In genomic region chr1:116151739-116152576, GRCh38 we compare ENCODE assay signal across 1 cellular context.
TF ChIP-seq lines count a peak whose summit lies in the region.

No MANE protein-coding gene starts in this region.

TF ChIP-seq in K562, 482 proteins besides CTCF, POLR2A, EP300 and RAD21 (continued from another document and continues in another):
- no peak for TF ChIP-seq ZBTB33 (CRISPR knock-in tag; IDR thresholded peaks at IDR 0.05)
- TF ChIP-seq ZNF324 (CRISPR knock-in tag; IDR thresholded peaks at IDR 0.05) = no peak
- no peak for TF ChIP-seq ZNF586 (CRISPR knock-in tag; conservative IDR thresholded peaks at IDR 0.05)
- TF ChIP-seq, protein P1, sequence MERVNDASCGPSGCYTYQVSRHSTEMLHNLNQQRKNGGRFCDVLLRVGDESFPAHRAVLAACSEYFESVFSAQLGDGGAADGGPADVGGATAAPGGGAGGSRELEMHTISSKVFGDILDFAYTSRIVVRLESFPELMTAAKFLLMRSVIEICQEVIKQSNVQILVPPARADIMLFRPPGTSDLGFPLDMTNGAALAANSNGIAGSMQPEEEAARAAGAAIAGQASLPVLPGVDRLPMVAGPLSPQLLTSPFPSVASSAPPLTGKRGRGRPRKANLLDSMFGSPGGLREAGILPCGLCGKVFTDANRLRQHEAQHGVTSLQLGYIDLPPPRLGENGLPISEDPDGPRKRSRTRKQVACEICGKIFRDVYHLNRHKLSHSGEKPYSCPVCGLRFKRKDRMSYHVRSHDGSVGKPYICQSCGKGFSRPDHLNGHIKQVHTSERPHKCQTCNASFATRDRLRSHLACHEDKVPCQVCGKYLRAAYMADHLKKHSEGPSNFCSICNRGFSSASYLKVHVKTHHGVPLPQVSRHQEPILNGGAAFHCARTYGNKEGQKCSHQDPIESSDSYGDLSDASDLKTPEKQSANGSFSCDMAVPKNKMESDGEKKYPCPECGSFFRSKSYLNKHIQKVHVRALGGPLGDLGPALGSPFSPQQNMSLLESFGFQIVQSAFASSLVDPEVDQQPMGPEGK (CRISPR knock-in tag; IDR thresholded peaks at IDR 0.05; ENCODE audit: borderline replicate concordance) = no peak
- TF ChIP-seq, protein P2, sequence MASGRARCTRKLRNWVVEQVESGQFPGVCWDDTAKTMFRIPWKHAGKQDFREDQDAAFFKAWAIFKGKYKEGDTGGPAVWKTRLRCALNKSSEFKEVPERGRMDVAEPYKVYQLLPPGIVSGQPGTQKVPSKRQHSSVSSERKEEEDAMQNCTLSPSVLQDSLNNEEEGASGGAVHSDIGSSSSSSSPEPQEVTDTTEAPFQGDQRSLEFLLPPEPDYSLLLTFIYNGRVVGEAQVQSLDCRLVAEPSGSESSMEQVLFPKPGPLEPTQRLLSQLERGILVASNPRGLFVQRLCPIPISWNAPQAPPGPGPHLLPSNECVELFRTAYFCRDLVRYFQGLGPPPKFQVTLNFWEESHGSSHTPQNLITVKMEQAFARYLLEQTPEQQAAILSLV (tag; IDR thresholded peaks at IDR 0.05) = no peak
- TF ChIP-seq HNRNPLL (IDR thresholded peaks at IDR 0.05; ENCODE audit: low read depth, low read length, poor library complexity, severe bottlenecking) = peak; percentile 44
- TF ChIP-seq ZNF592 (IDR thresholded peaks at IDR 0.05) = peak; percentile 53
- TF ChIP-seq SMARCB1 (IDR thresholded peaks at IDR 0.05; ENCODE audit: insufficient read length, low read depth) = no peak
- TF ChIP-seq TAF15 (IDR thresholded peaks at IDR 0.05; ENCODE audit: low read depth, low read length) = no peak
- TF ChIP-seq NRF1 (conservative IDR thresholded peaks at IDR 0.05 in 1 of 2, IDR thresholded peaks at IDR 0.05 in 1 of 2) = peak; percentile 59 to 68
- TF ChIP-seq RBM14 (IDR thresholded peaks at IDR 0.05; ENCODE audit: borderline replicate concordance, insufficient read depth, low read depth, low read length) = 0 out of 2 replicates have a peak, but pooled peaks have one; percentile 71
- TF ChIP-seq, protein P3, sequence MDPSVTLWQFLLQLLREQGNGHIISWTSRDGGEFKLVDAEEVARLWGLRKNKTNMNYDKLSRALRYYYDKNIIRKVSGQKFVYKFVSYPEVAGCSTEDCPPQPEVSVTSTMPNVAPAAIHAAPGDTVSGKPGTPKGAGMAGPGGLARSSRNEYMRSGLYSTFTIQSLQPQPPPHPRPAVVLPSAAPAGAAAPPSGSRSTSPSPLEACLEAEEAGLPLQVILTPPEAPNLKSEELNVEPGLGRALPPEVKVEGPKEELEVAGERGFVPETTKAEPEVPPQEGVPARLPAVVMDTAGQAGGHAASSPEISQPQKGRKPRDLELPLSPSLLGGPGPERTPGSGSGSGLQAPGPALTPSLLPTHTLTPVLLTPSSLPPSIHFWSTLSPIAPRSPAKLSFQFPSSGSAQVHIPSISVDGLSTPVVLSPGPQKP (CRISPR knock-in tag; IDR thresholded peaks at IDR 0.05) = no peak
- TF ChIP-seq MECOM (CRISPR knock-in tag; IDR thresholded peaks at IDR 0.05) = no peak
- no peak for TF ChIP-seq POLR2H (tag; IDR thresholded peaks at IDR 0.05; ENCODE audit: low read depth)
- peak; percentile 68 for TF ChIP-seq HMGN3 (IDR thresholded peaks at IDR 0.05; ENCODE audit: borderline replicate concordance, extremely low read depth, insufficient read length, low read depth, low read length)
- TF ChIP-seq ATF4 (CRISPR knock-in tag; IDR thresholded peaks at IDR 0.05) = 0 out of 2 replicates have a peak, but pooled peaks have one; percentile 13
- TF ChIP-seq GABPB1 (CRISPR knock-in tag; IDR thresholded peaks at IDR 0.05) = peak; percentile 53
- peak; percentile 62; the same call in 1 of the 2 replicates for TF ChIP-seq ZBTB7A (IDR thresholded peaks at IDR 0.05; ENCODE audit: borderline replicate concordance, control insufficient read depth, low read depth, low read length)
- peak; percentile 96 for TF ChIP-seq RB1 (IDR thresholded peaks at IDR 0.05; ENCODE audit: low read depth)
- peak; percentile 59 for TF ChIP-seq ETV1 (tag; conservative IDR thresholded peaks at IDR 0.05; ENCODE audit: low read depth)
- no peak for TF ChIP-seq FOXJ2 (tag; IDR thresholded peaks at IDR 0.05)
- peak; percentile 36 to 60 for TF ChIP-seq E2F6 (IDR thresholded peaks at IDR 0.05; ENCODE audit: borderline replicate concordance in 1 of 2, extremely low read depth in 1 of 2, insufficient read depth in 1 of 2, insufficient read length in 1 of 2, low read depth in 1 of 2, low read length in 1 of 2, poor library complexity in 1 of 2, severe bottlenecking in 1 of 2)
- TF ChIP-seq ZNF551 (CRISPR knock-in tag; IDR thresholded peaks at IDR 0.05) = no peak
- TF ChIP-seq TEAD1 (CRISPR knock-in tag; IDR thresholded peaks at IDR 0.05) = peak in 1 of 2 experiments; percentile 94; a peak in 3 of 4 replicates
- no peak for TF ChIP-seq HDGF (IDR thresholded peaks at IDR 0.05)
- TF ChIP-seq ZBTB1 (CRISPR knock-in tag; IDR thresholded peaks at IDR 0.05; ENCODE audit: borderline replicate concordance, low read depth) = peak; percentile 77
- peak; percentile 58 for TF ChIP-seq HCFC1 (IDR thresholded peaks at IDR 0.05; ENCODE audit: low read depth, low read length)
- TF ChIP-seq NCOA2 (IDR thresholded peaks at IDR 0.05; ENCODE audit: partially characterized antibody in 2 of 2) = no peak
- TF ChIP-seq, protein P4, sequence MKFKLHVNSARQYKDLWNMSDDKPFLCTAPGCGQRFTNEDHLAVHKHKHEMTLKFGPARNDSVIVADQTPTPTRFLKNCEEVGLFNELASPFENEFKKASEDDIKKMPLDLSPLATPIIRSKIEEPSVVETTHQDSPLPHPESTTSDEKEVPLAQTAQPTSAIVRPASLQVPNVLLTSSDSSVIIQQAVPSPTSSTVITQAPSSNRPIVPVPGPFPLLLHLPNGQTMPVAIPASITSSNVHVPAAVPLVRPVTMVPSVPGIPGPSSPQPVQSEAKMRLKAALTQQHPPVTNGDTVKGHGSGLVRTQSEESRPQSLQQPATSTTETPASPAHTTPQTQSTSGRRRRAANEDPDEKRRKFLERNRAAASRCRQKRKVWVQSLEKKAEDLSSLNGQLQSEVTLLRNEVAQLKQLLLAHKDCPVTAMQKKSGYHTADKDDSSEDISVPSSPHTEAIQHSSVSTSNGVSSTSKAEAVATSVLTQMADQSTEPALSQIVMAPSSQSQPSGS (CRISPR knock-in tag; IDR thresholded peaks at IDR 0.05) = no peak
- no peak for TF ChIP-seq XRCC3 (IDR thresholded peaks at IDR 0.05)
- TF ChIP-seq ATF1 (CRISPR knock-in tag; IDR thresholded peaks at IDR 0.05) = no peak
- TF ChIP-seq ATF1 (tag; IDR thresholded peaks at IDR 0.05) = peak; percentile 51
- TF ChIP-seq, protein P5, sequence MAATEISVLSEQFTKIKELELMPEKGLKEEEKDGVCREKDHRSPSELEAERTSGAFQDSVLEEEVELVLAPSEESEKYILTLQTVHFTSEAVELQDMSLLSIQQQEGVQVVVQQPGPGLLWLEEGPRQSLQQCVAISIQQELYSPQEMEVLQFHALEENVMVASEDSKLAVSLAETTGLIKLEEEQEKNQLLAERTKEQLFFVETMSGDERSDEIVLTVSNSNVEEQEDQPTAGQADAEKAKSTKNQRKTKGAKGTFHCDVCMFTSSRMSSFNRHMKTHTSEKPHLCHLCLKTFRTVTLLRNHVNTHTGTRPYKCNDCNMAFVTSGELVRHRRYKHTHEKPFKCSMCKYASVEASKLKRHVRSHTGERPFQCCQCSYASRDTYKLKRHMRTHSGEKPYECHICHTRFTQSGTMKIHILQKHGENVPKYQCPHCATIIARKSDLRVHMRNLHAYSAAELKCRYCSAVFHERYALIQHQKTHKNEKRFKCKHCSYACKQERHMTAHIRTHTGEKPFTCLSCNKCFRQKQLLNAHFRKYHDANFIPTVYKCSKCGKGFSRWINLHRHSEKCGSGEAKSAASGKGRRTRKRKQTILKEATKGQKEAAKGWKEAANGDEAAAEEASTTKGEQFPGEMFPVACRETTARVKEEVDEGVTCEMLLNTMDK (IDR thresholded peaks at IDR 0.05; ENCODE audit: borderline replicate concordance, insufficient read depth, low read depth, low read length, poor library complexity, severe bottlenecking) = peak; percentile 90
- TF ChIP-seq CBX5 (IDR thresholded peaks at IDR 0.05; ENCODE audit: borderline replicate concordance, low read depth) = no peak; the same call in 1 of the 2 replicates
- TF ChIP-seq, protein P6, sequence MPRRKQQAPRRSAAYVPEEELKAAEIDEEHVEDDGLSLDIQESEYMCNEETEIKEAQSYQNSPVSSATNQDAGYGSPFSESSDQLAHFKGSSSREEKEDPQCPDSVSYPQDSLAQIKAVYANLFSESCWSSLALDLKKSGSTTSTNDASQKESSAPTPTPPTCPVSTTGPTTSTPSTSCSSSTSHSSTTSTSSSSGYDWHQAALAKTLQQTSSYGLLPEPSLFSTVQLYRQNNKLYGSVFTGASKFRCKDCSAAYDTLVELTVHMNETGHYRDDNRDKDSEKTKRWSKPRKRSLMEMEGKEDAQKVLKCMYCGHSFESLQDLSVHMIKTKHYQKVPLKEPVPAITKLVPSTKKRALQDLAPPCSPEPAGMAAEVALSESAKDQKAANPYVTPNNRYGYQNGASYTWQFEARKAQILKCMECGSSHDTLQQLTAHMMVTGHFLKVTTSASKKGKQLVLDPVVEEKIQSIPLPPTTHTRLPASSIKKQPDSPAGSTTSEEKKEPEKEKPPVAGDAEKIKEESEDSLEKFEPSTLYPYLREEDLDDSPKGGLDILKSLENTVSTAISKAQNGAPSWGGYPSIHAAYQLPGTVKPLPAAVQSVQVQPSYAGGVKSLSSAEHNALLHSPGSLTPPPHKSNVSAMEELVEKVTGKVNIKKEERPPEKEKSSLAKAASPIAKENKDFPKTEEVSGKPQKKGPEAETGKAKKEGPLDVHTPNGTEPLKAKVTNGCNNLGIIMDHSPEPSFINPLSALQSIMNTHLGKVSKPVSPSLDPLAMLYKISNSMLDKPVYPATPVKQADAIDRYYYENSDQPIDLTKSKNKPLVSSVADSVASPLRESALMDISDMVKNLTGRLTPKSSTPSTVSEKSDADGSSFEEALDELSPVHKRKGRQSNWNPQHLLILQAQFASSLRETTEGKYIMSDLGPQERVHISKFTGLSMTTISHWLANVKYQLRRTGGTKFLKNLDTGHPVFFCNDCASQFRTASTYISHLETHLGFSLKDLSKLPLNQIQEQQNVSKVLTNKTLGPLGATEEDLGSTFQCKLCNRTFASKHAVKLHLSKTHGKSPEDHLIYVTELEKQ (CRISPR knock-in tag; IDR thresholded peaks at IDR 0.05) = no peak
- no peak for TF ChIP-seq PPARD (CRISPR knock-in tag; IDR thresholded peaks at IDR 0.05)
- TF ChIP-seq TBP (optimal IDR thresholded peaks at IDR 0.05; ENCODE audit: low read depth, low read length) = peak; percentile 90
- TF ChIP-seq NBN (IDR thresholded peaks at IDR 0.05; ENCODE audit: low read depth) = peak; percentile 65; the same call in 1 of the 2 replicates
